Comparison of ENCODE assay signal across 18 cellular contexts in the genomic region with DNA sequence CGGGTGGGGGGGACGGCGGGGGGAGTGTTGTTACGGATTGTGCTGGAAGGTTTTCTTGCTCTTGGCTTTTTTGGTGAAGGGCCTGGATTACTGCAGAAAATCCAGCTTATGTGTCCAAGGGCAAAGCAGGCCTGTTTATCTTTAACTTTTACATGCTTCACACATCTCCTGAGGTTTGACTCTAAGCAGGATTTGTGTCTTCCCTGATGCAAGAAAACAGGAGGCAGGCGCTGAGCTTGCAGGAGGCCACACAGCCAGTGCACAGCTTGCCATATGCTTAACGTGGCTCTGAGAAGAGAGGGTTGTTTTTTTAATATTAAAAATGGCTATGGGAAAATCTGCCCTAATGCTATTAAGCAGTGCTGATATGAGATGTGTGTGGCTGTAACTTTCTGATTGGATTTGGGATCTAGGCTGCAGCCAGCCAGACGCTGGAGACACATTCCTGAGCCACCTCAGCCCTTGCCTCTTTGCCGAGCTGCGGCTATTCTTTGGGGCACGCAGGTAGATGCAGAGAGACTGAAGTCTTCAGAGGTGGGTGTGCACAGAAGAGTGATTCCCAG. TPM values are rescaled to one million over a fixed set of nuclear protein-coding genes. Genes with fewer than 3 reads are reported as not detected.
DNase-seq lines count a peak whose midpoint lies in the region; ATAC-seq and TF ChIP-seq lines count a peak whose summit lies in the region.
"Had no signal": no experiment of that assay in that cellular context is flagged by ENCODE, and none has a peak within 500 bp of the region (broad histone marks: within the 10 kb centered on the region; RNA-seq: fewer than 3 reads in every experiment).

No MANE protein-coding gene starts in this region.

- DNase-seq in D341Med (ENCODE audit: low spot score) (peak; percentile 90), NCI-H524 (lab: John Stamatoyannopoulos, UW) (peak; percentile 95 to 98), cerebellum (ENCODE audit: low spot score) (peak; percentile 31), osteoblast (ENCODE audit: insufficient read length, low spot score, missing footprints) (peak; percentile 55), NCI-H2227 (lab: John Stamatoyannopoulos, UW; ENCODE audit: unreplicated experiment) (no peak), COLO668 (lab: John Stamatoyannopoulos, UW; ENCODE audit: unreplicated experiment) (no peak), psoas muscle (no peak)
- DNase-seq: DND-41; GF-D8; MM.1S; NCI-H2029; NCI-H526; NK-92 treated with Interleukin-12 subunit alpha and Interleukin-12 subunit beta, amount 100 ng/mL, for 24 hours; PC-3 had no signal

- H4K20me1 ChIP-seq in osteoblast (ENCODE audit: insufficient read depth, low read length): no peaks in the 10 kb centered on the region

- H3K79me2 ChIP-seq in osteoblast (ENCODE audit: insufficient read depth, low read length): no peaks in the 10 kb centered on the region

- no peak for TF ChIP-seq CTCF in osteoblast (IDR thresholded peaks at IDR 0.05; ENCODE audit: extremely low read depth, low read depth, low read length)
- no peak for TF ChIP-seq CTCF in psoas muscle (IDR thresholded peaks at IDR 0.05)

- no peaks in the 10 kb centered on the region for H3K9me3 ChIP-seq in osteoblast (ENCODE audit: low read depth, low read length)
- H3K9me3 ChIP-seq in psoas muscle: no peaks in the 10 kb centered on the region

- no peak overlapping the region for H3K4me2 ChIP-seq in osteoblast (ENCODE audit: insufficient read depth, low read length)
- H3K4me2 ChIP-seq: GM23338, KMS-11 had no signal

- intact Hi-C loops in psoas muscle (cut with DNase I): no loop called here

- H3K27ac ChIP-seq in osteoblast (ENCODE audit: low read depth, low read length): no peak overlapping the region
- no peak overlapping the region for H3K27ac ChIP-seq in psoas muscle
- H3K27ac ChIP-seq: KMS-11 had no signal

- H3K27me3 ChIP-seq in osteoblast (ENCODE audit: insufficient read depth, low read length) (no peaks in the 10 kb centered on the region), psoas muscle (ENCODE audit: insufficient read depth in 3 of 3, low read length in 2 of 3) (peaks cover 0 to 6% (median 4%) of the 10 kb centered on the region in 3 donors)

- H3K36me3 ChIP-seq in osteoblast (ENCODE audit: insufficient read depth, low read length) (no peaks in the 10 kb centered on the region), psoas muscle (ENCODE audit: insufficient read depth in 1 of 2, low read depth in 1 of 2) (no peaks in the 10 kb centered on the region)

- H3K4me1 ChIP-seq in osteoblast (ENCODE audit: insufficient read depth, low read length) (peaks cover 8% of the 10 kb centered on the region), psoas muscle (peaks cover under 1% of the 10 kb centered on the region)

- ATAC-seq in GM19455 (IDR thresholded peaks at IDR 0.05; ENCODE audit: unreplicated experiment) (no peak), psoas muscle (no peak)
- ATAC-seq: GM23338, PC-3 had no signal

- H2AFZ ChIP-seq in osteoblast (ENCODE audit: low read length): no peak overlapping the region
- H2AFZ ChIP-seq: GM23338 had no signal

- no peak overlapping the region for H3K4me3 ChIP-seq in osteoblast (ENCODE audit: insufficient read depth, low read length)
- no peak overlapping the region for H3K4me3 ChIP-seq in psoas muscle
- H3K4me3 ChIP-seq: GM23338 had no signal

- 40 to 51% (median 48%) methylated on average over 10 of the region's 10 CpGs for WGBS in psoas muscle, 3 donors

RNA-seq across cellular contexts. Expression of a gene that starts 20.4 kb away (rescaled TPM):
- 28.4 TPM for total RNA-seq in cerebellum
- 26.5 and 27.9 TPM in 2 replicates for total RNA-seq in osteoblast
- 10 to 100 TPM; 32.5 to 82.2 (median 38.1) TPM for total RNA-seq in psoas muscle
- 10 to 100 TPM; 13.6 to 26.9 (median 17.1) TPM for polyA plus RNA-seq in psoas muscle

RNA-seq across cellular contexts. Expression of a gene that starts 47.8 kb away (rescaled TPM):
- total RNA-seq in cerebellum (17.9 TPM), osteoblast (under 0.01 and 0.29 TPM in 2 replicates), psoas muscle (under 1 TPM; 0.25 to 0.84 (median 0.61) TPM)
- 1 to 10 TPM in 2 of 3 donors, under 1 TPM in 1; 0.30 to 1.3 (median 1.2) TPM for polyA plus RNA-seq in psoas muscle
- polyA plus RNA-seq: CD14-positive monocyte had no signal

Comparison
In these comparisons a context has a peak if more than half of its experiments do, and no peak if none do; other contexts are left out.
1. DNase-seq: peak in D341Med (single experiment), NCI-H524 (2 of 2), cerebellum (single experiment) and osteoblast (single experiment); none in NCI-H2227 (single experiment), COLO668 (single experiment) and psoas muscle (0 of 2).
2. RNA of a gene that starts 47.8 kb away (total RNA-seq): 17.9 TPM in cerebellum (single experiment); 0.25 to 0.84 TPM in psoas muscle and under 0.01 to 0.29 TPM in osteoblast; every median in the first group is over 10 times any median in the second.